1 cellular context compared by ENCODE assay signal in the genomic region with DNA sequence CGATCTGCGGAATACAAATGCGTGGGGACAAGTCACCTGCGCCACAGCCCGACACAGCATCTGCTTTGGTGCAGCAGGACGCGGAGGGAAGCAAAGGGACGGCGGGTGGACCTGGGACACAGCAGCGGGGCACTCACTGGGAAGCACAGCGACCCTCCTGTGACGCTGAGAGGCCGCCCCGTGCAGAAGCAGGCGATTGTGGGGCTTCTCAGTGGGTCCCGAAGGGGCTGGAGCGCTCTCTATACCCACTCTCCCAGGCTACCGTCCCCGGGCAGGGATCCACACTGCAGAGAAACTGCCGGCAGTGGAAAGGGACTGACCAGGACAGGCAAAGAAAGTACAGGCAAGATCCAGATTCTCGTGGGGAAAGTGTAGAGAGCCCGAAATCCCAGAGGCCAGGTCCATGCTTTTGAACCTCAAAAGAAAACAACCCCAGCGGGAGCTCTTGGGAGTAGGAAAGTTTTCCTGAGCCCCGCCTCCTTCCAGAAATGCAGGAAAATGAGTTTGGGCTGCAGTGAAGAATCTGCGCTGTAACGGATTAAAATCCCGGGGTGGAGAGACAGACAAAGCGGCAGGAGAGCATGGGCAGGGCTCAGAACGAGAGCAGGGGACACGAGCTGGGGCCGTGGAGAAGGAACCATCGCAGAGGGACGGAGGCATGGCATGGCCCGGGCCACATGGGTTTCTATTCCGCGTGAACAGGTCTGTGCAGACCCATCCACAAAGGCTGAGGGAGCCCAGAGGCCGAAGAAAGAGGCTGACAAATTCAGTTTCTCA.
TF ChIP-seq lines count a peak whose summit lies in the region.

No MANE protein-coding gene starts in this region.

TF ChIP-seq in IMR-90, 13 proteins besides CTCF, POLR2A, EP300 and RAD21:
- no peak for TF ChIP-seq MAFK (IDR thresholded peaks at IDR 0.05; ENCODE audit: low read depth, low read length)
- TF ChIP-seq NFE2L2 (IDR thresholded peaks at IDR 0.05; ENCODE audit: low read depth, low read length): no peak
- no peak for TF ChIP-seq MXI1 (IDR thresholded peaks at IDR 0.05; ENCODE audit: borderline replicate concordance, low read depth, low read length)
- TF ChIP-seq MAZ (IDR thresholded peaks at IDR 0.05; ENCODE audit: borderline replicate concordance, low read depth, low read length): no peak
- no peak for TF ChIP-seq USF2 (IDR thresholded peaks at IDR 0.05; ENCODE audit: low read depth, low read length)
- no peak for TF ChIP-seq RFX5 (IDR thresholded peaks at IDR 0.05; ENCODE audit: low read depth, low read length)
- TF ChIP-seq FOS (IDR thresholded peaks at IDR 0.05; ENCODE audit: low read depth, low read length): no peak
- TF ChIP-seq SMC3 (IDR thresholded peaks at IDR 0.05; ENCODE audit: low read depth, low read length): no peak
